17 cellular contexts compared by ENCODE assay signal in genomic region chr12:116454076-116454475, GRCh38.
"Had no signal": no experiment of that assay in that cellular context is flagged by ENCODE, and none has a peak within 500 bp of the region (broad histone marks: within the 10 kb centered on the region; RNA-seq: fewer than 3 reads in every experiment).

No MANE protein-coding gene starts in this region.

- H3K4me3 ChIP-seq: esophagus muscularis mucosa, left lung, tibial nerve had no signal

- H3K9me3 ChIP-seq: esophagus muscularis mucosa, left lung, tibial nerve had no signal

- H3K27me3 ChIP-seq: brain microvascular endothelial cell, left lung, tibial nerve had no signal

- H3K36me3 Mint-ChIP-seq: activated naive CD8-positive, alpha-beta T cell; memory B cell had no signal

- H3K9me3 Mint-ChIP-seq: endodermal cell, nephron had no signal

- H3K36me3 ChIP-seq: brain microvascular endothelial cell, esophagus muscularis mucosa, left lung, tibial nerve had no signal

- DNase-seq: activated gamma-delta T cell; activated T-cell treated with anti-CD3 and anti-CD28 coated beads, Interleukin-2, amount 50 U/mL, for 1 hour; amygdala; cerebellar nuclear complex; foreskin melanocyte; head of caudate nucleus; left lung; retina; stimulated activated CD4-positive, alpha-beta T cell treated with anti-CD3 and anti-CD28 coated beads, Interleukin-4, amount 100 ng/mL, for 4 hours; T-helper 2 cell had no signal

- H3K27ac Mint-ChIP-seq: activated naive CD8-positive, alpha-beta T cell had no signal

- H3K4me3 Mint-ChIP-seq: activated naive CD8-positive, alpha-beta T cell; endodermal cell; memory B cell; nephron had no signal
